In genomic region chr12:93348568-93349435, GRCh38 we compare ENCODE assay signal across 17 cellular contexts. TPM values are rescaled to one million over a fixed set of nuclear protein-coding genes. Genes with fewer than 3 reads are reported as not detected.
DNase-seq lines count a peak whose midpoint lies in the region; ATAC-seq and TF ChIP-seq lines count a peak whose summit lies in the region.
"Had no signal": no experiment of that assay in that cellular context is flagged by ENCODE, and none has a peak within 500 bp of the region (broad histone marks: within the 10 kb centered on the region; RNA-seq: fewer than 3 reads in every experiment).

No MANE protein-coding gene starts in this region.

- no peaks in the 10 kb centered on the region for H3K9me3 ChIP-seq in psoas muscle
- H3K9me3 ChIP-seq: Caco-2 had no signal

- ATAC-seq in psoas muscle, result peak; percentile 41 to 84 (median 56)
- no peak for ATAC-seq in GM18867 (IDR thresholded peaks at IDR 0.05; ENCODE audit: unreplicated experiment)
- ATAC-seq: Panc1 had no signal

- no peaks in the 10 kb centered on the region for H3K9me3 Mint-ChIP-seq in HFFc6

- H3K27ac Mint-ChIP-seq in HFFc6, result no peak overlapping the region

- peaks cover 9% of the 10 kb centered on the region for H3K4me1 ChIP-seq in psoas muscle
- H3K4me1 ChIP-seq: Caco-2 had no signal

- no peak overlapping the region for H3K4me3 ChIP-seq in psoas muscle

- H3K4me1 Mint-ChIP-seq in HFFc6 (ENCODE audit: low read depth), result no peaks in the 10 kb centered on the region

- H3K27me3 Mint-ChIP-seq in HFFc6 (ENCODE audit: insufficient read depth), result no peaks in the 10 kb centered on the region; the same call in 1 of the 2 replicates

- no peaks in the 10 kb centered on the region for H3K27me3 ChIP-seq in psoas muscle (ENCODE audit: insufficient read depth in 3 of 3, low read length in 2 of 3)

- intact Hi-C loops in psoas muscle (cut with DNase I), result loop anchor here in 1 of 2 donors (5.0 kb wide), 1 partner anchor 42 kb away; no protein-coding TSS in a partner anchor

- peak overlapping the region; percentile 39 for H3K27ac ChIP-seq in psoas muscle

- 56 to 80% (median 59%) methylated on average over 9 to 10 of the region's 10 CpGs for WGBS in psoas muscle, 3 donors

- no peak overlapping the region for H3K4me3 Mint-ChIP-seq in HFFc6

- TF ChIP-seq CTCF in psoas muscle (IDR thresholded peaks at IDR 0.05), result no peak
- TF ChIP-seq CTCF in HFFc6 (IDR thresholded peaks at IDR 0.05), result no peak

- no peaks in the 10 kb centered on the region for H3K36me3 ChIP-seq in psoas muscle (ENCODE audit: insufficient read depth in 1 of 2, low read depth in 1 of 2)

- DNase-seq in EL (peak; percentile 41), NCI-H446 treated with DMSO at 0.1 percent for 48 hours (lab: John Stamatoyannopoulos, UW) (peak; percentile 86), foreskin melanocyte (peak; percentile 9), psoas muscle (no peak), DMS 273 (lab: John Stamatoyannopoulos, UW; ENCODE audit: unreplicated experiment) (no peak), cerebellum (ENCODE audit: low spot score) (no peak), HFFc6 (no peak)
- DNase-seq: AML-193, Caco-2, HCEC 1CT, NCI-H1417, NCI-H2029, NCI-H2171, NCI-H510A treated with DMSO at 0.1 percent for 48 hours, SIG-M5 had no signal

- no peaks in the 10 kb centered on the region for H3K36me3 Mint-ChIP-seq in HFFc6 (ENCODE audit: low read depth)

RNA-seq across cellular contexts. Expression of gene NUDT4, which starts 28.9 kb away (rescaled TPM):
- total RNA-seq in psoas muscle, result 100 to 1,000 TPM; 187 to 254 (median 211) TPM
- 100 to 1,000 TPM in 1 of 3 donors, 10 to 100 TPM in 2; 48.3 to 108 (median 76.1) TPM for polyA plus RNA-seq in psoas muscle
- 74.8 TPM for total RNA-seq in cerebellum
- 10 to 100 TPM; 46.4 to 62.6 (median 51.6) TPM for total RNA-seq in HFFc6 (2021; fragmentation: NEBNext Ultra II Directional; extraction: Animal tissue kit (Norgen Biotek cat#: 25700))

Comparison
In these comparisons a context has a peak if more than half of its experiments do, and no peak if none do; other contexts are left out.
1. DNase-seq: peak in EL (single experiment), NCI-H446 treated with DMSO at 0.1 percent for 48 hours (single experiment) and foreskin melanocyte (single experiment); none in psoas muscle (0 of 2), DMS 273 (single experiment), cerebellum (single experiment) and HFFc6 (single experiment).